Comparison of ENCODE assay signal across 8 cellular contexts in genomic region chr3:99532246-99532645, GRCh38.
DNase-seq lines count a peak whose midpoint lies in the region; ATAC-seq and TF ChIP-seq lines count a peak whose summit lies in the region.

No MANE protein-coding gene starts in this region.

- WGBS in right cardiac atrium = 64% methylated on average over 2 of the region's 2 CpGs
- 31 to 56% methylated on average over 2 of the region's 2 CpGs for WGBS in transverse colon (ENCODE audit: low coverage in 1 of 2), 2 donors

- H3K9me3 ChIP-seq in right cardiac atrium (ENCODE audit: control insufficient read depth, low read length) (no peaks in the 10 kb centered on the region), transverse colon (no peaks in the 10 kb centered on the region)

- H3K27me3 ChIP-seq in right cardiac atrium (ENCODE audit: control insufficient read depth, insufficient read depth) (no peaks in the 10 kb centered on the region), transverse colon (no peaks in the 10 kb centered on the region)

- intact Hi-C loops in right cardiac atrium (cut with DNase I) (no loop called here), transverse colon (cut with DNase I; ENCODE audit: low total_unique reads) (no loop called here)

- TF ChIP-seq EP300 in Ishikawa (IDR thresholded peaks at IDR 0.05; ENCODE audit: borderline replicate concordance) (no peak), transverse colon (IDR thresholded peaks at IDR 0.05; ENCODE audit: low read depth) (no peak)

- DNase-seq in DMS53 treated with DMSO at 0.1 percent for 48 hours (lab: John Stamatoyannopoulos, UW; ENCODE audit: unreplicated experiment) (peak; percentile 34), right cardiac atrium (peak in 2 of 3 donors; percentile 30 to 64), transverse colon (peak; percentile 37), NCI-H1436 (lab: John Stamatoyannopoulos, UW) (no peak), T1000 (lab: John Stamatoyannopoulos, UW) (no peak)

- H3K4me3 ChIP-seq in WI38 (ENCODE audit: low read depth, low read length) (no peak overlapping the region), right cardiac atrium (ENCODE audit: low read length) (no peak overlapping the region), transverse colon (no peak overlapping the region)

- peak; percentile 83 for TF ChIP-seq RAD21 in Ishikawa (IDR thresholded peaks at IDR 0.05; ENCODE audit: low read depth)

- H3K4me1 ChIP-seq in right cardiac atrium (ENCODE audit: control insufficient read depth, insufficient read depth, low read length) (peaks cover 3% of the 10 kb centered on the region), transverse colon (no peaks in the 10 kb centered on the region)

- ATAC-seq in GM19351 (IDR thresholded peaks at IDR 0.05; ENCODE audit: unreplicated experiment) (peak; percentile 46), right cardiac atrium (peak; percentile 78 to 83)

- in situ Hi-C loops in transverse colon (cut with MboI; ENCODE audit: low pct_ligation_motif_present in 1 of 4, low pct_unique_long_range_greater_than_20kb in 1 of 4, low sequenced_read_pairs in 3 of 4) = no loop called here

- peak; percentile 74 for TF ChIP-seq CTCF in WI38 (IDR thresholded peaks at IDR 0.05; ENCODE audit: low read depth, low read length)
- TF ChIP-seq CTCF in transverse colon (IDR thresholded peaks at IDR 0.05) = peak; percentile 19 to 50 (median 36)

- no peak overlapping the region for H3K27ac ChIP-seq in right cardiac atrium (ENCODE audit: low read length)
- H3K27ac ChIP-seq in transverse colon = no peak overlapping the region

- no peaks in the 10 kb centered on the region for H3K36me3 ChIP-seq in transverse colon

- no peak for TF ChIP-seq POLR2A in transverse colon (IDR thresholded peaks at IDR 0.05)

TF ChIP-seq in Ishikawa, 13 proteins besides CTCF, POLR2A, EP300 and RAD21:
- TF ChIP-seq EGR1 (IDR thresholded peaks at IDR 0.05) = no peak
- no peak for TF ChIP-seq TAF1 (IDR thresholded peaks at IDR 0.05; ENCODE audit: low read depth)
- TF ChIP-seq FOXM1 (IDR thresholded peaks at IDR 0.05; ENCODE audit: borderline replicate concordance, low read depth) = no peak
- no peak for TF ChIP-seq NFIC (IDR thresholded peaks at IDR 0.05)
- no peak for TF ChIP-seq YY1 (IDR thresholded peaks at IDR 0.05; ENCODE audit: low read depth)
- TF ChIP-seq CEBPB (IDR thresholded peaks at IDR 0.05) = no peak
- no peak for TF ChIP-seq TEAD4 (IDR thresholded peaks at IDR 0.05)
- TF ChIP-seq TCF12 (IDR thresholded peaks at IDR 0.05; ENCODE audit: low read depth) = no peak
- TF ChIP-seq, protein P1, sequence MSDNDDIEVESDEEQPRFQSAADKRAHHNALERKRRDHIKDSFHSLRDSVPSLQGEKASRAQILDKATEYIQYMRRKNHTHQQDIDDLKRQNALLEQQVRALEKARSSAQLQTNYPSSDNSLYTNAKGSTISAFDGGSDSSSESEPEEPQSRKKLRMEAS (IDR thresholded peaks at IDR 0.05) = no peak
- TF ChIP-seq CREB1 (IDR thresholded peaks at IDR 0.05; ENCODE audit: low read depth) = no peak
- TF ChIP-seq REST (IDR thresholded peaks at IDR 0.05; ENCODE audit: low read depth) = no peak
- TF ChIP-seq ZBTB7A (IDR thresholded peaks at IDR 0.05; ENCODE audit: low read depth) = no peak
- TF ChIP-seq USF1 (IDR thresholded peaks at IDR 0.05) = no peak
TF ChIP-seq in Ishikawa: peak in this region for 0.

Comparison
In these comparisons a context has a peak if more than half of its experiments do, and no peak if none do; other contexts are left out.
1. DNase-seq: peak in DMS53 treated with DMSO at 0.1 percent for 48 hours (single experiment), right cardiac atrium (2 of 3) and transverse colon (single experiment); none in NCI-H1436 (single experiment) and T1000 (single experiment).